In the genomic region with DNA sequence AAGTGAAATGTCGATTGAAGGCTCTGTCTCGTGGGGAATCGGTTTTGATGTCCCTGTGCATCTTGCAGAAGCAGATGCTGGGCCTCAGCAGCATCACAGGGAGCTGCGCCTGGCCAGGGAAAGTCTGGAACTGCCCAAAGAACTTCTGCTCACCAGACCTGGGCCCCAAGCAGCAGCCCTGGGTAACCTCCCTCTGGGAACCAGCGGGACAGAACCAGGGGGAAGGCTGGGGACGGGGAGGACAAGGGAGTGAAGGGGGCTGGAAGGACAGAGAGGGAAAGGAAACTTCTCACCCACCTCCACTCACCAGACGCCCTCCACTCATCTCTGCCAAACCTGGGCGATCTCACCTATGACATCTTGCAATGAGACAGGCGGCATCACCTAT, we compare ENCODE assay signal across 28 cellular contexts. TPM values are rescaled to one million over a fixed set of nuclear protein-coding genes. Genes with fewer than 3 reads are reported as not detected.
DNase-seq lines count a peak whose midpoint lies in the region; ATAC-seq, FAIRE-seq and TF ChIP-seq lines count a peak whose summit lies in the region.
"Had no signal": no experiment of that assay in that cellular context is flagged by ENCODE, and none has a peak within 500 bp of the region (broad histone marks: within the 10 kb centered on the region; RNA-seq: fewer than 3 reads in every experiment).

No MANE protein-coding gene starts in this region.

- H3K79me2 ChIP-seq in H1 (ENCODE audit: control insufficient read depth in 1 of 2, insufficient read depth in 2 of 2, low read length in 2 of 2) (no peaks in the 10 kb centered on the region), osteoblast (ENCODE audit: insufficient read depth, low read length) (no peaks in the 10 kb centered on the region)

- no peak overlapping the region for H2BK20ac ChIP-seq in H1 (ENCODE audit: low read length)

- in situ Hi-C loops in transverse colon (cut with MboI; ENCODE audit: low pct_ligation_motif_present in 1 of 4, low pct_unique_long_range_greater_than_20kb in 1 of 4, low sequenced_read_pairs in 3 of 4), result loop anchor here (25.0 kb wide), 1 partner anchor 415 kb away; the partner anchor contains the start of gene KIF26A (in 4 of the 4)

- 91% methylated on average over 9 of the region's 9 CpGs; no CpG with 5 or more reads in 1 of the 2 experiments for WGBS in H1 (ENCODE audit: extremely low coverage in 1 of 2, insufficient coverage in 1 of 2, insufficient read length in 1 of 2, insufficient replicate concordance in 2 of 2, low coverage in 1 of 2, low lambda C conversion rate in 2 of 2, missing lambda C conversion rate in 1 of 2), 2 experiments
- 67% methylated on average over 9 of the region's 9 CpGs; no CpG with 5 or more reads in 1 of the 2 donors for WGBS in transverse colon (ENCODE audit: low coverage in 1 of 2), 2 donors

- H3K36me3 ChIP-seq in H1 (ENCODE audit: control insufficient read depth in 2 of 4, insufficient read depth in 4 of 4, low read length in 3 of 4), result no peaks in the 10 kb centered on the region
- H3K36me3 ChIP-seq in osteoblast (ENCODE audit: insufficient read depth, low read length), result no peaks in the 10 kb centered on the region
- H3K36me3 ChIP-seq in transverse colon, result no peaks in the 10 kb centered on the region
- H3K36me3 ChIP-seq: MG63 had no signal

- no peak overlapping the region for H2BK15ac ChIP-seq in H1 (ENCODE audit: low read length)

- no peak for TF ChIP-seq CTCF in H1 (IDR thresholded peaks at IDR 0.05; ENCODE audit: control extremely low read depth in 1 of 3, insufficient read depth in 1 of 3, low read depth in 1 of 3, low read length in 3 of 3)
- TF ChIP-seq CTCF in osteoblast (IDR thresholded peaks at IDR 0.05; ENCODE audit: extremely low read depth, low read depth, low read length), result no peak
- TF ChIP-seq CTCF in transverse colon (IDR thresholded peaks at IDR 0.05), result no peak

- H3K9ac ChIP-seq in H1 (replicated peaks in 1 of 4; ENCODE audit: extremely low read depth in 1 of 4, low read depth in 3 of 4, low read length in 3 of 4), result no peak overlapping the region

- H3K4me1 Mint-ChIP-seq in activated CD4-positive, alpha-beta T cell treated with anti-CD3 and anti-CD28 coated beads for 36 hours, result no peaks in the 10 kb centered on the region
- H3K4me1 Mint-ChIP-seq: CD4-positive, CD25-positive, alpha-beta regulatory T cell; IgD-negative memory B cell had no signal

- H3K27ac ChIP-seq in H1 (ENCODE audit: low read depth, low read length), result no peak overlapping the region
- no peak overlapping the region for H3K27ac ChIP-seq in osteoblast (ENCODE audit: low read depth, low read length)
- H3K27ac ChIP-seq in transverse colon, result no peak overlapping the region

- no peaks in the 10 kb centered on the region for H3K9me3 ChIP-seq in H1 (ENCODE audit: insufficient read depth in 2 of 2, low read depth in 1 of 2, low read length in 1 of 2)
- no peaks in the 10 kb centered on the region for H3K9me3 ChIP-seq in osteoblast (ENCODE audit: low read depth, low read length)
- H3K9me3 ChIP-seq in transverse colon, result no peaks in the 10 kb centered on the region
- H3K9me3 ChIP-seq: MG63 had no signal

- H2BK12ac ChIP-seq in H1 (ENCODE audit: low read depth, low read length), result no peak overlapping the region

- no peaks in the 10 kb centered on the region for H3K23me2 ChIP-seq in H1 (ENCODE audit: low read depth, low read length)

- H2BK120ac ChIP-seq in H1 (replicated peaks; ENCODE audit: low read depth, low read length), result no peak overlapping the region

- H3K14ac ChIP-seq in H1 (ENCODE audit: insufficient read length), result no peak overlapping the region

- no peak overlapping the region for H3K27ac Mint-ChIP-seq in activated CD4-positive, alpha-beta T cell treated with anti-CD3 and anti-CD28 coated beads for 36 hours
- H3K27ac Mint-ChIP-seq: CD4-positive, CD25-positive, alpha-beta regulatory T cell had no signal

- TF ChIP-seq POLR2A in GM12892 (IDR thresholded peaks at IDR 0.05; ENCODE audit: low read depth, low read length) (no peak), H1 (IDR thresholded peaks at IDR 0.05; ENCODE audit: control extremely low read depth in 1 of 2, low read depth in 2 of 2, low read length in 2 of 2) (no peak), transverse colon (IDR thresholded peaks at IDR 0.05) (no peak)

- no peak for ATAC-seq in activated CD4-positive, alpha-beta T cell treated with anti-CD3 and anti-CD28 coated beads for 36 hours
- no peak for ATAC-seq in HG03439 (IDR thresholded peaks at IDR 0.05; ENCODE audit: unreplicated experiment)

- no peak overlapping the region for H2AK5ac ChIP-seq in H1 (ENCODE audit: low read depth, low read length)

- H3K4me3 Mint-ChIP-seq in activated CD4-positive, alpha-beta T cell treated with anti-CD3 and anti-CD28 coated beads for 36 hours, result no peak overlapping the region
- H3K4me3 Mint-ChIP-seq: IgD-negative memory B cell had no signal

- H3K4me1 ChIP-seq in H1 (replicated peaks in 1 of 4; ENCODE audit: control insufficient read depth in 3 of 4, insufficient read depth in 4 of 4, low read length in 3 of 4) (peaks cover 0 to 3% (median 1%) of the 10 kb centered on the region in 4 experiments; a peak in 3 of 7 replicates), osteoblast (ENCODE audit: insufficient read depth, low read length) (no peaks in the 10 kb centered on the region), transverse colon (no peaks in the 10 kb centered on the region)

- CTCF ChIA-PET in activated CD4-positive, alpha-beta T cell treated with anti-CD3 and anti-CD28 coated beads for 36 hours (lab: Charles Lee), result no interaction called here
- CTCF ChIA-PET in H1 (lab: Charles Lee; ENCODE audit: partially characterized antibody), result interaction anchor here (1.4 to 2.8 kb wide), 2 partner anchors 9 to 12 kb away, joined by 3 to 10 read pairs; no protein-coding TSS in a partner anchor

- peak; percentile 1 for DNase-seq in activated CD4-positive, alpha-beta T cell treated with anti-CD3 and anti-CD28 coated beads for 36 hours
- no peak for DNase-seq in activated CD4-positive, alpha-beta T cell treated with anti-CD3 and anti-CD28 coated beads for 48 hours
- peak; percentile 3 for DNase-seq in GM12892 (ENCODE audit: insufficient read length)
- no peak for DNase-seq in H1 (ENCODE audit: low read depth in 1 of 2, low spot score in 2 of 2)
- DNase-seq in osteoblast (ENCODE audit: insufficient read length, low spot score, missing footprints), result peak; percentile 87
- no peak for DNase-seq in germinal center (ENCODE audit: low spot score)
- no peak for DNase-seq in transverse colon
- DNase-seq: 8988T; CD4-positive, CD25-positive, alpha-beta regulatory T cell; COR-L47; DMS 273 treated with DMSO at 0.1 percent for 48 hours; DND-41; HCEC 1CT; Kasumi-1; MG63; NCI-H1048; NCI-H1436; NCI-H2029; NCI-H2171 treated with DMSO at 0.1 percent for 48 hours; NCI-H446; NCI-H69; NK-92 treated with Interleukin-12 subunit alpha and Interleukin-12 subunit beta, amount 100 ng/mL, for 24 hours; SHP77 treated with DMSO at 0.1 percent for 48 hours had no signal

- no peak overlapping the region for H3K56ac ChIP-seq in H1 (replicated peaks; ENCODE audit: insufficient read length, low read depth, low read length)

- no peak overlapping the region for H3K18ac ChIP-seq in H1 (ENCODE audit: extremely low read depth, low read length)

- H3K9me3 Mint-ChIP-seq in activated CD4-positive, alpha-beta T cell treated with anti-CD3 and anti-CD28 coated beads for 36 hours (ENCODE audit: low read depth), result no peaks in the 10 kb centered on the region

- H4K20me1 ChIP-seq in H1 (replicated peaks in 1 of 2; ENCODE audit: control insufficient read depth in 1 of 2, insufficient read depth in 2 of 2, low read length in 2 of 2) (no peaks in the 10 kb centered on the region), osteoblast (ENCODE audit: insufficient read depth, low read length) (no peaks in the 10 kb centered on the region)

- H3K4me2 ChIP-seq in H1 (ENCODE audit: insufficient read depth in 1 of 2, low read depth in 2 of 2, low read length in 2 of 2) (no peak overlapping the region), osteoblast (ENCODE audit: insufficient read depth, low read length) (no peak overlapping the region)

- H3K4me3 ChIP-seq in H1 (ENCODE audit: extremely low read depth in 1 of 4, insufficient read depth in 2 of 4, low read depth in 3 of 4, low read length in 4 of 4) (no peak overlapping the region), osteoblast (ENCODE audit: insufficient read depth, low read length) (no peak overlapping the region), transverse colon (no peak overlapping the region)
- H3K4me3 ChIP-seq: MG63 had no signal

- H3K36me3 Mint-ChIP-seq in activated CD4-positive, alpha-beta T cell treated with anti-CD3 and anti-CD28 coated beads for 36 hours (ENCODE audit: low read depth), result no peaks in the 10 kb centered on the region
- H3K36me3 Mint-ChIP-seq: CD4-positive, CD25-positive, alpha-beta regulatory T cell; IgD-negative memory B cell had no signal

- H4K91ac ChIP-seq in H1 (replicated peaks; ENCODE audit: insufficient read length, low read length), result no peak overlapping the region

- H4K5ac ChIP-seq in H1 (ENCODE audit: insufficient read length, low read depth, low read length), result no peak overlapping the region

- peaks cover 10% of the 10 kb centered on the region for H3K27me3 Mint-ChIP-seq in activated CD4-positive, alpha-beta T cell treated with anti-CD3 and anti-CD28 coated beads for 36 hours
- H3K27me3 Mint-ChIP-seq: CD4-positive, CD25-positive, alpha-beta regulatory T cell had no signal

- TF ChIP-seq RAD21 in H1 (IDR thresholded peaks at IDR 0.05 in 1 of 2, conservative IDR thresholded peaks at IDR 0.05 in 1 of 2; ENCODE audit: low read depth in 2 of 2, low read length in 2 of 2), result no peak

- H3K79me1 ChIP-seq in H1 (ENCODE audit: low read depth, low read length), result no peaks in the 10 kb centered on the region

- peak overlapping the region; percentile 43; the same call in 1 of the 2 replicates for H4K8ac ChIP-seq in H1 (ENCODE audit: extremely low read depth, insufficient read depth, low read length)

- intact Hi-C loops in activated CD4-positive, alpha-beta T cell treated with anti-CD3 and anti-CD28 coated beads for 36 hours (cut with DNase I, micrococcal nuclease), result no loop called here
- intact Hi-C loops in transverse colon (cut with DNase I; ENCODE audit: low total_unique reads), result no loop called here

- H3K27me3 ChIP-seq in H1 (replicated peaks in 1 of 4; ENCODE audit: control insufficient read depth in 3 of 4, extremely low read depth in 1 of 4, insufficient read depth in 3 of 4, low read length in 3 of 4) (no peaks in the 10 kb centered on the region), osteoblast (ENCODE audit: insufficient read depth, low read length) (no peaks in the 10 kb centered on the region), transverse colon (peaks cover 10% of the 10 kb centered on the region)
- H3K27me3 ChIP-seq: MG63 had no signal

- FAIRE-seq in GM12892 (lab: Jason Lieb, UNC) (no peak), H1 (lab: Jason Lieb, UNC) (no peak)
- FAIRE-seq: RCC 7860 had no signal

- no peak overlapping the region for H3K4ac ChIP-seq in H1 (replicated peaks; ENCODE audit: insufficient read length, low read depth, low read length)

- H2AFZ ChIP-seq in H1 (ENCODE audit: low read length) (no peak overlapping the region), osteoblast (ENCODE audit: low read length) (no peak overlapping the region)

- no peak for TF ChIP-seq EP300 in H1 (IDR thresholded peaks at IDR 0.05; ENCODE audit: borderline replicate concordance in 1 of 2, low read depth in 2 of 2, low read length in 2 of 2)
- no peak for TF ChIP-seq EP300 in transverse colon (IDR thresholded peaks at IDR 0.05; ENCODE audit: low read depth)

- no peak overlapping the region for H3K23ac ChIP-seq in H1 (ENCODE audit: insufficient read length)

- no peak overlapping the region for H2BK5ac ChIP-seq in H1 (ENCODE audit: low read depth, low read length)

- POLR2A ChIA-PET in activated CD4-positive, alpha-beta T cell treated with anti-CD3 and anti-CD28 coated beads for 36 hours (lab: Charles Lee), result no interaction called here
- POLR2A ChIA-PET in H1 (lab: Charles Lee; ENCODE audit: partially characterized antibody), result no interaction called here

RNA-seq across cellular contexts. Expression of gene C14orf180, which starts 26.8 kb away (rescaled TPM):
- total RNA-seq in activated CD4-positive, alpha-beta T cell treated with anti-CD3 and anti-CD28 coated beads for 36 hours, result not detected
- polyA plus RNA-seq in GM12892 (2012; ENCODE audit: missing spikeins), result not detected
- total RNA-seq in H1 (2021; fragmentation: NEBNext Ultra II Directional; extraction: Animal tissue kit (Norgen Biotek cat#: 25700)), result not detected in 2 replicates
- polyA plus RNA-seq in H1 (2011; rRNA removed), result not detected in 2 replicates
- polyA plus RNA-seq in H1 (2011; cell fraction: cytosol; rRNA removed), result not detected
- not detected for polyA plus RNA-seq in H1 (2011; cell fraction: nucleus; rRNA removed)
- polyA plus RNA-seq in H1 (2012, experiment 1 of 2), result not detected in 4 replicates
- not detected for polyA plus RNA-seq in H1 (2012, experiment 2 of 2)
- polyA plus RNA-seq in H1 (2013, experiment 1 of 2), result not detected
- polyA plus RNA-seq in H1 (2013, experiment 2 of 2), result not detected
- polyA minus RNA-seq in H1 (2011; rRNA and poly(A)+ RNA removed), result not detected in 2 replicates
- not detected for polyA minus RNA-seq in H1 (2011; cell fraction: cytosol; rRNA and poly(A)+ RNA removed)
- not detected for polyA minus RNA-seq in H1 (2011; cell fraction: nucleus; rRNA and poly(A)+ RNA removed)
- total RNA-seq in osteoblast, result not detected in 2 replicates
- 1 to 10 TPM in 2 of 4 donors, under 1 TPM in 1, not detected in 1; 0.32 to 2.3 (median 1.1) TPM for total RNA-seq in transverse colon
- total RNA-seq: CD4-positive, CD25-positive, alpha-beta regulatory T cell; G401 had no signal
- polyA plus RNA-seq: AG04450; CD4-positive, CD25-positive, alpha-beta regulatory T cell; IgD-negative memory B cell had no signal

RNA-seq across cellular contexts. Expression of gene TMEM179, which starts 51.8 kb away (rescaled TPM):
- total RNA-seq in activated CD4-positive, alpha-beta T cell treated with anti-CD3 and anti-CD28 coated beads for 36 hours, result under 1 TPM in 1 of 2 experiments, not detected in 1; 0.32 TPM
- polyA plus RNA-seq in GM12892 (2012; ENCODE audit: missing spikeins), result not detected
- total RNA-seq in H1 (2021; fragmentation: NEBNext Ultra II Directional; extraction: Animal tissue kit (Norgen Biotek cat#: 25700)), result 2.9 TPM in 2 replicates
- polyA plus RNA-seq in H1 (2011; rRNA removed), result 4.0 and 4.6 TPM in 2 replicates
- polyA plus RNA-seq in H1 (2011; cell fraction: cytosol; rRNA removed), result 3.7 TPM
- polyA plus RNA-seq in H1 (2011; cell fraction: nucleus; rRNA removed), result 4.6 TPM
- 1.7 to 6.0 TPM (median 4.1 TPM) in 4 replicates for polyA plus RNA-seq in H1 (2012, experiment 1 of 2)
- polyA plus RNA-seq in H1 (2012, experiment 2 of 2), result 1.8 TPM
- polyA plus RNA-seq in H1 (2013, experiment 1 of 2), result 1.8 TPM
- polyA plus RNA-seq in H1 (2013, experiment 2 of 2), result 1.9 TPM
- 1.1 and 3.6 TPM in 2 replicates for polyA minus RNA-seq in H1 (2011; rRNA and poly(A)+ RNA removed)
- 2.4 TPM for polyA minus RNA-seq in H1 (2011; cell fraction: cytosol; rRNA and poly(A)+ RNA removed)
- 3.4 TPM for polyA minus RNA-seq in H1 (2011; cell fraction: nucleus; rRNA and poly(A)+ RNA removed)
- total RNA-seq in osteoblast (not detected in 2 replicates), transverse colon (10 to 100 TPM in 1 of 4 donors, 1 to 10 TPM in 2, not detected in 1; 1.1 to 10.5 (median 1.4) TPM)
- total RNA-seq: CD4-positive, CD25-positive, alpha-beta regulatory T cell; G401 had no signal
- polyA plus RNA-seq: CD4-positive, CD25-positive, alpha-beta regulatory T cell; IgD-negative memory B cell had no signal

Comparison
In these comparisons a context has a peak if more than half of its experiments do, and no peak if none do; other contexts are left out.
1. DNase-seq: peak in activated CD4-positive, alpha-beta T cell treated with anti-CD3 and anti-CD28 coated beads for 36 hours (single experiment), GM12892 (single experiment) and osteoblast (single experiment); none in activated CD4-positive, alpha-beta T cell treated with anti-CD3 and anti-CD28 coated beads for 48 hours (single experiment), H1 (0 of 2), germinal center (single experiment) and transverse colon (single experiment).